In genomic region chr2:62305421-62306176, GRCh38 we compare ENCODE assay signal across 10 cellular contexts.
A peak's percentile ranks its signal among the peaks of the same experiment; 100 is the strongest.
DNase-seq lines count a peak whose midpoint lies in the region; ATAC-seq, FAIRE-seq and TF ChIP-seq lines count a peak whose summit lies in the region.
"Had no signal": no experiment of that assay in that cellular context is flagged by ENCODE, and none has a peak within 500 bp of the region (broad histone marks: within the 10 kb centered on the region; RNA-seq: fewer than 3 reads in every experiment).

No MANE protein-coding gene starts in this region.

- no peak overlapping the region for H2AFZ ChIP-seq in neural progenitor cell (replicated peaks)

- H3K4me1 Mint-ChIP-seq in CD14-positive monocyte, result peaks cover 74% of the 10 kb centered on the region
- peaks cover 56% of the 10 kb centered on the region for H3K4me1 Mint-ChIP-seq in neural progenitor cell

- H3K9ac ChIP-seq in neural progenitor cell, result no peak overlapping the region

- no peaks in the 10 kb centered on the region for H3K36me3 ChIP-seq in neural progenitor cell

- H3K27me3 Mint-ChIP-seq in CD14-positive monocyte (ENCODE audit: low read depth in 3 of 3), result peaks cover 0 to 4% (median 2%) of the 10 kb centered on the region in 3 donors
- peaks cover 5% of the 10 kb centered on the region for H3K27me3 Mint-ChIP-seq in neural progenitor cell (ENCODE audit: insufficient read depth, low read depth)

- no peak overlapping the region for H3K4me3 ChIP-seq in neural progenitor cell

- H3K9me3 ChIP-seq in neural progenitor cell (ENCODE audit: low read depth), result no peaks in the 10 kb centered on the region

- FAIRE-seq in GM19239 (lab: Jason Lieb, UNC), result no peak

- intact Hi-C loops in CD14-positive monocyte (cut with micrococcal nuclease), result no loop called here

- H4K20me1 ChIP-seq in neural progenitor cell (ENCODE audit: low read depth), result no peaks in the 10 kb centered on the region

- no peak for DNase-seq in CD14-positive monocyte (ENCODE audit: low spot score)
- peak; percentile 53 for DNase-seq in NCI-H510A (lab: John Stamatoyannopoulos, UW)
- DNase-seq in activated T-cell treated with anti-CD3 and anti-CD28 coated beads, Interleukin-2, amount 50 U/mL, for 48 hours, result peak; percentile 80 to 82
- DNase-seq in neural progenitor cell (ENCODE audit: low spot score), result no peak
- no peak for DNase-seq in LoVo (ENCODE audit: low spot score)
- no peak for DNase-seq in GM19239 (ENCODE audit: insufficient read length, low spot score)
- DNase-seq: NCI-H1930 had no signal

- H3K9me3 Mint-ChIP-seq in CD14-positive monocyte, result peaks cover 0 to 4% (median 0%) of the 10 kb centered on the region in 7 donors
- H3K9me3 Mint-ChIP-seq in neural progenitor cell, result no peaks in the 10 kb centered on the region

- H3K79me2 ChIP-seq in neural progenitor cell (ENCODE audit: low read depth), result no peaks in the 10 kb centered on the region

- H3K4me1 ChIP-seq in neural progenitor cell, result peaks cover 48% of the 10 kb centered on the region

- H3K27ac ChIP-seq in neural progenitor cell, result no peak overlapping the region
- H3K27ac ChIP-seq: epithelial cell of prostate had no signal

- H3K4me3 Mint-ChIP-seq in CD14-positive monocyte (peak overlapping the region in 1 of 2 donors; percentile 30), neural progenitor cell (no peak overlapping the region)

- H3K27me3 ChIP-seq in neural progenitor cell, result no peaks in the 10 kb centered on the region

- H3F3A ChIP-seq in neural progenitor cell (ENCODE audit: low read depth), result peaks cover 14% of the 10 kb centered on the region

- TF ChIP-seq CTCF in CD14-positive monocyte (IDR thresholded peaks at IDR 0.05), result no peak
- no peak for TF ChIP-seq CTCF in neural progenitor cell (IDR thresholded peaks at IDR 0.05)

- peak overlapping the region; percentile 21 for H3K4me2 ChIP-seq in neural progenitor cell

- ATAC-seq in HG02970 (IDR thresholded peaks at IDR 0.05; ENCODE audit: low FRiP score, unreplicated experiment), result no peak
- no peak for ATAC-seq in esophagus mucosa

- H3K36me3 Mint-ChIP-seq in CD14-positive monocyte, result no peaks in the 10 kb centered on the region
- H3K36me3 Mint-ChIP-seq in neural progenitor cell, result no peaks in the 10 kb centered on the region

- H3K27ac Mint-ChIP-seq in CD14-positive monocyte (peak overlapping the region; percentile 4 to 100 (median 92)), neural progenitor cell (peak overlapping the region; percentile 82)

Comparison
In these comparisons a context has a peak if more than half of its experiments do, and no peak if none do; other contexts are left out.
1. DNase-seq: peak in NCI-H510A (single experiment) and activated T-cell treated with anti-CD3 and anti-CD28 coated beads, Interleukin-2, amount 50 U/mL, for 48 hours (2 of 2); none in CD14-positive monocyte (single experiment), neural progenitor cell (single experiment), LoVo (single experiment) and GM19239 (single experiment).